Comparison of ENCODE assay signal across 12 cellular contexts in the genomic region with DNA sequence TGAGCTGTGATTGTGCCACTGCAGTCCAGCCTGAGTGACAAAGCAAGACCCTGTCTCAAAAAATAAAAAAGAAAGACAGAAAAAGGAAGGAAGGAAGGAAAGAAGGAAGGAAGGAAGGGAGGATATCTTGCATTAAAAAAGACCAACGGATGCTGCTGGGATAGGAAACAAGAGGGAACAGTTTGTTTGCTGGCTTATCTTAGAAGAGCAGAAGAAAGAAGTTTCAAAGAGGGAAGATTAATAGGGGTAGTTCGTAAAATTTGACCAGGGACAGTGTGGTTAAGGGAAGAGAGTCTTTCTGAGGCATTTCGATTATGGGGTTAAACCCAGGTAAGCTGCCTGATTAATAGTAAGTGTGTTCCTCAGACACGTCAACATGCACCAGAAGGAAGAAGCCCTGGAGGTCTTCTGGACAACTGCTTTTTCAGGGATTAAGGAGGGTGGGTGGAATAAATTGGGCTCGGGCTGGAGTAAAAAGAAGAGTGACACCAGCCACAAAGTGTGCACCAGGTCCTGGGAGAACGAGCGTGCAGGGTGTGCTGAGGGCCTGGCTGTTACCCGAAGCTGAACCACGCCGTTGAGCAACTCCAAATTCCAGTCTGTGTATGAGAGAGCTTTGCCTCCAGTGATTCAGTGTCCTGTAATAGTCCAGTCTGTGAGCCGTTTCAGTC. TPM values are rescaled to one million over a fixed set of nuclear protein-coding genes. Genes with fewer than 3 reads are reported as not detected.
DNase-seq lines count a peak whose midpoint lies in the region; ATAC-seq and TF ChIP-seq lines count a peak whose summit lies in the region.
"Had no signal": no experiment of that assay in that cellular context is flagged by ENCODE, and none has a peak within 500 bp of the region (broad histone marks: within the 10 kb centered on the region; RNA-seq: fewer than 3 reads in every experiment).

No MANE protein-coding gene starts in this region.

- no peak for TF ChIP-seq EP300 in esophagus muscularis mucosa (IDR thresholded peaks at IDR 0.05)

- no peak overlapping the region for H3K4me3 ChIP-seq in esophagus muscularis mucosa

- intact Hi-C loops in esophagus muscularis mucosa (cut with DNase I): no loop called here

- peak overlapping the region; percentile 79 for H3K27ac Mint-ChIP-seq in activated CD8-positive, alpha-beta memory T cell treated with anti-CD3 and anti-CD28 coated beads, Interleukin-2, amount 10 ng/mL, durations not matched to agents 7 days and 5 days
- H3K27ac Mint-ChIP-seq in stimulated activated naive CD8-positive, alpha-beta T cell treated with anti-CD3 and anti-CD28 coated beads, Interleukin-15, Interleukin-2, amounts not matched to agents 100 ng/mL and 50 ng/mL, for 24 hours: peak overlapping the region; percentile 95
- H3K27ac Mint-ChIP-seq: nephron progenitor cell; stimulated activated naive B cell treated with anti-CD40 and anti-IgM and Interleukin-4, amounts not matched to agents 10 μg/mL and 1 μg/mL and 100 μg/mL, for 72 hours had no signal

- H3K4me3 Mint-ChIP-seq in activated CD8-positive, alpha-beta memory T cell treated with anti-CD3 and anti-CD28 coated beads, Interleukin-2, amount 10 ng/mL, durations not matched to agents 7 days and 5 days: peak overlapping the region; percentile 74
- peak overlapping the region; percentile 81 for H3K4me3 Mint-ChIP-seq in stimulated activated naive CD8-positive, alpha-beta T cell treated with anti-CD3 and anti-CD28 coated beads, Interleukin-15, Interleukin-2, amounts not matched to agents 100 ng/mL and 50 ng/mL, for 24 hours
- H3K4me3 Mint-ChIP-seq: nephron progenitor cell; stimulated activated naive B cell treated with anti-CD40 and anti-IgM and Interleukin-4, amounts not matched to agents 10 μg/mL and 1 μg/mL and 100 μg/mL, for 72 hours had no signal

- H3K9me3 Mint-ChIP-seq in activated CD8-positive, alpha-beta memory T cell treated with anti-CD3 and anti-CD28 coated beads, Interleukin-2, amount 10 ng/mL, durations not matched to agents 7 days and 5 days (ENCODE audit: low read depth): no peaks in the 10 kb centered on the region
- no peaks in the 10 kb centered on the region for H3K9me3 Mint-ChIP-seq in stimulated activated naive CD8-positive, alpha-beta T cell treated with anti-CD3 and anti-CD28 coated beads, Interleukin-15, Interleukin-2, amounts not matched to agents 100 ng/mL and 50 ng/mL, for 24 hours
- H3K9me3 Mint-ChIP-seq: nephron progenitor cell; stimulated activated naive B cell treated with anti-CD40 and anti-IgM and Interleukin-4, amounts not matched to agents 10 μg/mL and 1 μg/mL and 100 μg/mL, for 72 hours had no signal

- peaks cover 45% of the 10 kb centered on the region for H3K36me3 Mint-ChIP-seq in activated CD8-positive, alpha-beta memory T cell treated with anti-CD3 and anti-CD28 coated beads, Interleukin-2, amount 10 ng/mL, durations not matched to agents 7 days and 5 days
- H3K36me3 Mint-ChIP-seq in stimulated activated naive CD8-positive, alpha-beta T cell treated with anti-CD3 and anti-CD28 coated beads, Interleukin-15, Interleukin-2, amounts not matched to agents 100 ng/mL and 50 ng/mL, for 24 hours (ENCODE audit: low read depth): peaks cover 11% of the 10 kb centered on the region
- H3K36me3 Mint-ChIP-seq: stimulated activated naive B cell treated with anti-CD40 and anti-IgM and Interleukin-4, amounts not matched to agents 10 μg/mL and 1 μg/mL and 100 μg/mL, for 72 hours had no signal

- WGBS in esophagus muscularis mucosa: 69% methylated on average over 11 of the region's 11 CpGs

- no peaks in the 10 kb centered on the region for H3K36me3 ChIP-seq in esophagus muscularis mucosa

- H3K9me3 ChIP-seq in esophagus muscularis mucosa: no peaks in the 10 kb centered on the region

- H3K27ac ChIP-seq in esophagus muscularis mucosa (replicated peaks in 1 of 4): no peak overlapping the region

- DNase-seq in activated CD8-positive, alpha-beta memory T cell treated with anti-CD3 and anti-CD28 coated beads, Interleukin-2, amount 10 ng/mL, durations not matched to agents 7 days and 5 days: peak; percentile 55
- no peak for DNase-seq in activated CD8-positive, alpha-beta memory T cell treated with anti-CD3 and anti-CD28 coated beads, Interleukin-2, amount 50 U/mL, for 48 hours
- peak; percentile 46 for DNase-seq in SKM-1 (lab: John Stamatoyannopoulos, UW; ENCODE audit: unreplicated experiment)
- DNase-seq in esophagus muscularis mucosa (ENCODE audit: extremely low spot score): peak; percentile 82
- DNase-seq in C1 segment of cervical spinal cord (lab: John Stamatoyannopoulos, UW): no peak
- no peak for DNase-seq in mesenteric fat pad (ENCODE audit: low spot score)
- DNase-seq: COR-L47; Karpas-422; nephron progenitor cell; stimulated activated naive B cell treated with anti-CD40 and anti-IgM and Interleukin-4, amounts not matched to agents 10 μg/mL and 1 μg/mL and 100 μg/mL, for 72 hours had no signal

- CTCF ChIA-PET in activated CD8-positive, alpha-beta memory T cell treated with anti-CD3 and anti-CD28 coated beads, Interleukin-2, amount 10 ng/mL, durations not matched to agents 7 days and 5 days (lab: Charles Lee): interaction anchor here (0.8 to 8.8 kb wide), 10 partner anchors 11 to 91 kb away, joined by 3 to 66 read pairs (median 6); partner anchors contain the start of gene FYB1

- H3K27me3 ChIP-seq in esophagus muscularis mucosa: no peaks in the 10 kb centered on the region

- ATAC-seq in activated CD8-positive, alpha-beta memory T cell treated with anti-CD3 and anti-CD28 coated beads, Interleukin-2, amount 10 ng/mL, durations not matched to agents 7 days and 5 days: peak; percentile 16
- no peak for ATAC-seq in GM21381 (IDR thresholded peaks at IDR 0.05; ENCODE audit: unreplicated experiment)
- ATAC-seq: stimulated activated naive B cell treated with anti-CD40 and anti-IgM and Interleukin-4, amounts not matched to agents 10 μg/mL and 1 μg/mL and 100 μg/mL, for 72 hours had no signal

- TF ChIP-seq POLR2A in esophagus muscularis mucosa (IDR thresholded peaks at IDR 0.05; ENCODE audit: low read depth): no peak

- H3K27me3 Mint-ChIP-seq in activated CD8-positive, alpha-beta memory T cell treated with anti-CD3 and anti-CD28 coated beads, Interleukin-2, amount 10 ng/mL, durations not matched to agents 7 days and 5 days: no peaks in the 10 kb centered on the region
- H3K27me3 Mint-ChIP-seq in stimulated activated naive CD8-positive, alpha-beta T cell treated with anti-CD3 and anti-CD28 coated beads, Interleukin-15, Interleukin-2, amounts not matched to agents 100 ng/mL and 50 ng/mL, for 24 hours: no peaks in the 10 kb centered on the region

- peaks cover 74% of the 10 kb centered on the region for H3K4me1 Mint-ChIP-seq in activated CD8-positive, alpha-beta memory T cell treated with anti-CD3 and anti-CD28 coated beads, Interleukin-2, amount 10 ng/mL, durations not matched to agents 7 days and 5 days
- peaks cover 81% of the 10 kb centered on the region for H3K4me1 Mint-ChIP-seq in stimulated activated naive CD8-positive, alpha-beta T cell treated with anti-CD3 and anti-CD28 coated beads, Interleukin-15, Interleukin-2, amounts not matched to agents 100 ng/mL and 50 ng/mL, for 24 hours (ENCODE audit: low read depth)

- H3K4me1 ChIP-seq in esophagus muscularis mucosa: no peaks in the 10 kb centered on the region

- no peak for TF ChIP-seq CTCF in esophagus muscularis mucosa (IDR thresholded peaks at IDR 0.05)

RNA-seq across cellular contexts. Expression of gene FYB1, which starts 24.8 kb away (rescaled TPM):
- 100 to 1,000 TPM; 198 to 270 TPM for total RNA-seq in activated CD8-positive, alpha-beta memory T cell treated with anti-CD3 and anti-CD28 coated beads, Interleukin-2, amount 10 ng/mL, durations not matched to agents 7 days and 5 days
- total RNA-seq in esophagus muscularis mucosa: 10 to 100 TPM in 1 of 4 donors, 1 to 10 TPM in 3; 3.2 to 12.9 (median 3.9) TPM
- total RNA-seq in mesenteric fat pad: 27.8 TPM

Comparison
In these comparisons a context has a peak if more than half of its experiments do, and no peak if none do; other contexts are left out.
1. DNase-seq: peak in activated CD8-positive, alpha-beta memory T cell treated with anti-CD3 and anti-CD28 coated beads, Interleukin-2, amount 10 ng/mL, durations not matched to agents 7 days and 5 days (single experiment), SKM-1 (single experiment) and esophagus muscularis mucosa (single experiment); none in activated CD8-positive, alpha-beta memory T cell treated with anti-CD3 and anti-CD28 coated beads, Interleukin-2, amount 50 U/mL, for 48 hours (single experiment), C1 segment of cervical spinal cord (0 of 14) and mesenteric fat pad (single experiment).